In the genomic region with DNA sequence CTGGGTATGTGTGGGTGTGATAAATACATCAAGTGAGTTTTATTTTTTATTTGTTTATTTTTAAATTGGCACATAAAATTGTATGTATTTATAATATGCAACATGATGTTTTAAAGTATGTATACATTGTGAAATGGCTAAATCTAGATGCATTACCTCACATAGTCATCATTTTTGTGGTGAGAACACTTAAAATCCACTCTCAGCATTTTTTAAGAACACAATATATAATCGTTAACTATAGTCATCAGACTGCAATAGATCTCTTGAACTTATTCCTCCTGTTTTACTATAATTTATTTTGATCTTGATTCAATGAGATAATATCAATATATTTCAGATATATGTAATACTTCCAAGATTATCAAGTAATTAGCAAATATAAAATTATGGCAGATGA, we compare ENCODE assay signal across 3 cellular contexts.
A peak's percentile ranks its signal among the peaks of the same experiment; 100 is the strongest.
TF ChIP-seq lines count a peak whose summit lies in the region.

No MANE protein-coding gene starts in this region.

TF ChIP-seq in HepG2, 621 proteins besides CTCF, POLR2A, EP300 and RAD21:
- TF ChIP-seq MAFF (IDR thresholded peaks at IDR 0.05; ENCODE audit: low read depth, low read length) (peak; percentile 62), MAFK (conservative IDR thresholded peaks at IDR 0.05 in 1 of 2, IDR thresholded peaks at IDR 0.05 in 1 of 2; ENCODE audit: low read length in 2 of 2) (peak; percentile 27 to 73; a peak in 3 of 4 replicates)
- TF ChIP-seq, protein P1, sequence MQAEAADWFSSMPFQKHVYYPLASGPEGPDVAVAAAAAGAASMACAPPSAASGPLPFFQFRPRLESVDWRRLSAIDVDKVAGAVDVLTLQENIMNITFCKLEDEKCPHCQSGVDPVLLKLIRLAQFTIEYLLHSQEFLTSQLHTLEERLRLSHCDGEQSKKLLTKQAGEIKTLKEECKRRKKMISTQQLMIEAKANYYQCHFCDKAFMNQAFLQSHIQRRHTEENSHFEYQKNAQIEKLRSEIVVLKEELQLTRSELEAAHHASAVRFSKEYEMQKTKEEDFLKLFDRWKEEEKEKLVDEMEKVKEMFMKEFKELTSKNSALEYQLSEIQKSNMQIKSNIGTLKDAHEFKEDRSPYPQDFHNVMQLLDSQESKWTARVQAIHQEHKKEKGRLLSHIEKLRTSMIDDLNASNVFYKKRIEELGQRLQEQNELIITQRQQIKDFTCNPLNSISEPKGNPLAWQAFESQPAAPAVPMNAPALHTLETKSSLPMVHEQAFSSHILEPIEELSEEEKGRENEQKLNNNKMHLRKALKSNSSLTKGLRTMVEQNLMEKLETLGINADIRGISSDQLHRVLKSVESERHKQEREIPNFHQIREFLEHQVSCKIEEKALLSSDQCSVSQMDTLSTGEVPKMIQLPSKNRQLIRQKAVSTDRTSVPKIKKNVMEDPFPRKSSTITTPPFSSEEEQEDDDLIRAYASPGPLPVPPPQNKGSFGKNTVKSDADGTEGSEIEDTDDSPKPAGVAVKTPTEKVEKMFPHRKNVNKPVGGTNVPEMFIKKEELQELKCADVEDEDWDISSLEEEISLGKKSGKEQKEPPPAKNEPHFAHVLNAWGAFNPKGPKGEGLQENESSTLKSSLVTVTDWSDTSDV (CRISPR knock-in tag; IDR thresholded peaks at IDR 0.05) = no peak

TF ChIP-seq in IMR-90, 13 proteins besides CTCF, POLR2A, EP300 and RAD21:
- TF ChIP-seq NFE2L2 (IDR thresholded peaks at IDR 0.05; ENCODE audit: low read depth, low read length) = no peak
- no peak for TF ChIP-seq MAZ (IDR thresholded peaks at IDR 0.05; ENCODE audit: borderline replicate concordance, low read depth, low read length)
- peak; percentile 57 for TF ChIP-seq MAFK (IDR thresholded peaks at IDR 0.05; ENCODE audit: low read depth, low read length)
- TF ChIP-seq RFX5 (IDR thresholded peaks at IDR 0.05; ENCODE audit: low read depth, low read length) = no peak
- TF ChIP-seq SMC3 (IDR thresholded peaks at IDR 0.05; ENCODE audit: low read depth, low read length) = no peak

TF ChIP-seq in K562, 482 proteins besides CTCF, POLR2A, EP300 and RAD21:
- TF ChIP-seq ZNF316 (IDR thresholded peaks at IDR 0.05) (peak; percentile 29; the same call in 1 of the 2 replicates), CREM (IDR thresholded peaks at IDR 0.05; ENCODE audit: low read depth) (no peak)
TF ChIP-seq in K562: peak in this region for 1.
